In the genomic region with DNA sequence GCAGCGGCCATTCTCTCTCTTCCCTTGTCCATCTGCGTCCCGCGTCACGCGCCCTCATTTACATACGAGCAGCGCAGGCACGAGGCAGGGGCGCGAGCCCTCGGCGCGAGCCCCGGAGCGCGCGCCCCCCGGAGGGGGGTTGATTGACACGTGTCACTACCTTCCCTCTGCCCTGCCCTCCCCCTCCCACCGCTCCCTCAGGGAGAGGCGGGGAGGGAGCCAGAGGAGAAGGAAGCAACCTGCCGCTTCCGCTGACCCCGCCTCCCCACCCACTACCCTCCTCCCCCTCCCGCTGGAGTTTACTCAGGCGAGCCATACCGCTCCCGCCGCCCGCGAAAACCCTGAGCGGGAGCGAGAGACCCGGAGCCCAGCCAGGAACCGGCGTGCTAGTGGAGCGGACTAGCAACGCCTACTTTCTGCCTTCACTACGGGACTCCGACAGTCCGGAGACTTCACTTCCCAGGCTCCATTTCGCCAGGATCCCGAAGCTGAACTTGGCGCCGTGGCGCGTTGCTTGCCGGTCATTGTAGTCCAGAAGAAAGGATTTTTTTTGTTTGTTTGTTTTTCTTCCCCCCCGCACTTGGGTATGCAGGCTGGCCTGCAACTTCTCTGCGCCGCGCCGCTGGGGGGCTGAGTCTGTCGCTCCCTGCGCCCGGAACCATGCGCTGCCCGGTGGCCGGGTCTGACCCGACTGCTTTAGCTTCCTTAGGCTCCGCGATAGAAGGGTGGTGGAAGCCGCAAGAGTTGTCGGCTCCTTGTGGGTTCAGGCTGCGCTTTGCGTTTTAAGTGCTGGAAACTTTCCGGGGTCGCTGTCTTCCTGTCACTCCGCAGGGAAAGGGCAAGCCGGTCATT, we compare ENCODE assay signal across 8 cellular contexts. TPM values are rescaled to one million over a fixed set of nuclear protein-coding genes. Genes with fewer than 3 reads are reported as not detected.
DNase-seq lines count a peak whose midpoint lies in the region; ATAC-seq and TF ChIP-seq lines count a peak whose summit lies in the region.

A gene (minus strand): TSS at position 36 of the 852 bp plus-strand sequence. CDS start 4 bp downstream, at position 32.

- H3K4me1 ChIP-seq in PC-9 (replicated peaks; ENCODE audit: insufficient read depth), result peaks cover 7% of the 10 kb centered on the region
- peaks cover 15% of the 10 kb centered on the region for H3K4me1 ChIP-seq in muscle layer of colon (ENCODE audit: insufficient read depth, low read length)

- H3F3A ChIP-seq in PC-9 (ENCODE audit: insufficient read depth, low read depth), result no peaks in the 10 kb centered on the region

- no TSS peak for BruUV-seq in PC-9 (replicated peaks; lab: Mats Ljungman, UMichigan)

- no peaks in the 10 kb centered on the region for H3K9me2 ChIP-seq in PC-9 (ENCODE audit: insufficient read depth)

- no peaks in the 10 kb centered on the region for H3K27me3 ChIP-seq in PC-9 (ENCODE audit: insufficient read depth, low read depth)
- no peaks in the 10 kb centered on the region for H3K27me3 ChIP-seq in muscle layer of colon (ENCODE audit: control insufficient read depth in 1 of 2, insufficient read depth in 2 of 2, low read length in 2 of 2)

- peak within 1 kb of the TSS; percentile 88 for H2AFZ ChIP-seq in PC-9

- TF ChIP-seq CTCF in PC-9 (conservative IDR thresholded peaks at IDR 0.05), result no peak; the same call in 1 of the 2 replicates

- H3K27ac ChIP-seq in PC-9 (peak within 1 kb of the TSS; percentile 63), muscle layer of colon (ENCODE audit: low read depth, low read length) (peak within 1 kb of the TSS; percentile 87)

- H3K79me2 ChIP-seq in PC-9 (ENCODE audit: low read depth), result peaks cover 35% of the 10 kb centered on the region

- no peaks in the 10 kb centered on the region for H3K36me3 ChIP-seq in PC-9 (ENCODE audit: low read depth)
- H3K36me3 ChIP-seq in muscle layer of colon (ENCODE audit: insufficient read depth, low read length), result no peaks in the 10 kb centered on the region

- DNase-seq in DMS53 (lab: John Stamatoyannopoulos, UW), result peak; percentile 100
- peak; percentile 94 for DNase-seq in Jurkat, Clone E6-1 (ENCODE audit: low read depth, low spot score)
- DNase-seq in PC-9, result peak; percentile 89 to 92
- peak; percentile 89 for DNase-seq in activated T-cell treated with anti-CD3 and anti-CD28 coated beads, Interleukin-2, amount 50 U/mL, for 48 hours
- peak; percentile 77 for DNase-seq in stimulated activated CD8-positive, alpha-beta memory T cell treated with anti-CD3 and anti-CD28 coated beads, Interleukin-7, amount 100 ng/mL, for 24 hours (ENCODE audit: low read depth)

- intact Hi-C loops in PC-9 (cut with micrococcal nuclease; ENCODE audit: unreplicated experiment), result loop anchor here (1.0 to 5.0 kb wide), 3 partner anchors 210 to 510 kb away; a partner anchor contains a TSS

- H3K9ac ChIP-seq in muscle layer of colon (ENCODE audit: low read length), result peak within 1 kb of the TSS; percentile 33

- ATAC-seq in GM21619 (IDR thresholded peaks at IDR 0.05; ENCODE audit: unreplicated experiment), result peak; percentile 72
- ATAC-seq in esophagus mucosa, result peak; percentile 96

- H3K4me3 ChIP-seq in Jurkat, Clone E6-1 (ENCODE audit: low read length), result peak within 1 kb of the TSS; percentile 82
- H3K4me3 ChIP-seq in PC-9 (peak within 1 kb of the TSS; percentile 75), muscle layer of colon (ENCODE audit: low read depth in 1 of 2, low read length in 2 of 2) (peak within 1 kb of the TSS; percentile 77 to 97)

- H4K20me1 ChIP-seq in PC-9 (ENCODE audit: insufficient read depth), result no peaks in the 10 kb centered on the region

- H3K4me2 ChIP-seq in PC-9, result peak within 1 kb of the TSS; percentile 92

- POLR2A ChIA-PET in PC-9 (lab: Charles Lee; ENCODE audit: unreplicated experiment), result no interaction called here

- no peaks in the 10 kb centered on the region for H3K9me3 ChIP-seq in PC-9 (ENCODE audit: insufficient read depth, low read depth)
- no peaks in the 10 kb centered on the region for H3K9me3 ChIP-seq in muscle layer of colon (ENCODE audit: low read length)

- CTCF ChIA-PET in PC-9 (lab: Charles Lee), result interaction anchor here (0.6 kb wide), 1 partner anchor 473 kb away, joined by 3 read pairs; no protein-coding TSS in a partner anchor

RNA-seq across cellular contexts. Expression of the gene that starts here (rescaled TPM):
- polyA plus RNA-seq in Jurkat, Clone E6-1 (2012; ENCODE audit: insufficient read depth, insufficient read length), result 17.5 TPM
- total RNA-seq in PC-9 (2021) (13.8 and 22.9 TPM in 2 replicates), esophagus mucosa (10.0 TPM)

Comparison
In these comparisons a context has a peak if more than half of its experiments do, and no peak if none do; other contexts are left out.
1. Peak in every context shown above with its lines: DNase-seq, ATAC-seq, H3K4me3 ChIP-seq and H3K27ac ChIP-seq.